In the genomic region with DNA sequence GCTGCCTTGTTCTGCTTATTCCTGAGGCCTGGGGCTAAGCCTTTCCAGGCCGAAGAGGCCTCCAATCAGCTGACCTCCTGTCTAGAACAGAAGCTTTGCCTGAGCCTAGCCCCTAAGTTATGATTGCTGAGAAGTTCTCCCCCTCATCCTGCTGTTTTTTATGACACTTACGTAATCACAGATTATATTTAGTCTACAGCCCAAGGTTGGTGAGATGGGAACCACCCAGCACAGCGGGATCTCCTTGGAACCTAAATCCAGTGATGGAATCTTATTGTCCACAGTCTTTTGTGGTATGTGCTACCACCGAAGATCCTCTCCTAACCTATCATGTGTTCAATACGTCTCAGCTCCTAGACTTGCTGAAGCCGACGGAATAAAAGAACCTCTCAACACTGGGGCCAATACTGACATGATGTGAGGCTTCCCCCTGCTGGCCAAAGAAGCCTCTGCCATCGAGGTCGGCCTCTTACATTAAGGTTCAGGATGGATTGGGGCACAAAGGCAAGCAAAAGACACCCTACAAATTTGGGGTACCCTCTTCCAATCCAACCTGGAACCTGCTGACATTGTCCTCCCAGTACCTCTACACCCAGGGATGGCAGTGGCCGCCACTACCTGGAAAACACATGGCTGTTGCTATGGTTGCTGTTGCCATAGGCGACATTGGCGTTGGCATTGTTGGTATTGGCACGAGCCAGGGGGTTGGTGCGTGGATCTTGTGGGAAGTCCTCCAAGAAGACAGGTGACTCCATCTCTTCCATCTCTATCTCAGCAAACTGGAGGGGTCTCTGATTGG, we compare ENCODE assay signal across 8 cellular contexts. TPM values are rescaled to one million over a fixed set of nuclear protein-coding genes. Genes with fewer than 3 reads are reported as not detected.
DNase-seq lines count a peak whose midpoint lies in the region; ATAC-seq lines count a peak whose summit lies in the region.

No MANE protein-coding gene starts in this region.

- DNase-seq in GM03348 (ENCODE audit: low spot score) (peak; percentile 85), NCI-H2171 (lab: John Stamatoyannopoulos, UW) (peak; percentile 30), caudate nucleus (lab: John Stamatoyannopoulos, UW) (peak in 54 of 61 donors; percentile 9 to 83 (median 53)), left colon (peak in 1 of 2 donors; percentile 82), OCI-M2 (lab: John Stamatoyannopoulos, UW; ENCODE audit: unreplicated experiment) (no peak)
- DNase-seq in activated CD4-positive, CD25-positive, alpha-beta regulatory T cell (lab: John Stamatoyannopoulos, UW) = peak; percentile 19 to 53 (median 42)
- DNase-seq in stimulated activated CD4-positive, alpha-beta T cell treated with anti-CD3 and anti-CD28 coated beads, Interleukin-2, amount 100 ng/mL, for 48 hours = peak; percentile 58 to 59

- no peak overlapping the region for H3K27ac ChIP-seq in caudate nucleus (ENCODE audit: low read depth, low read length)

- intact Hi-C loops in left colon (cut with DNase I, micrococcal nuclease) = loop anchor here in 1 of 2 donors (5.0 kb wide), 1 partner anchor 71 kb away; no protein-coding TSS in a partner anchor

- ATAC-seq in HG02870 (IDR thresholded peaks at IDR 0.05; ENCODE audit: unreplicated experiment) (peak; percentile 61), left colon (peak; percentile 93)

RNA-seq across cellular contexts. Expression of a gene that starts 19.3 kb away (rescaled TPM):
- total RNA-seq in left colon = 10 to 100 TPM in 1 of 2 donors, 1 to 10 TPM in 1; 5.5 to 11.0 TPM
